Comparison of ENCODE assay signal across 13 cellular contexts in genomic region chr17:28344435-28344901, GRCh38. TPM values are rescaled to one million over a fixed set of nuclear protein-coding genes. Genes with fewer than 3 reads are reported as not detected.
"Had no signal": no experiment of that assay in that cellular context is flagged by ENCODE, and none has a peak within 500 bp of the region (broad histone marks: within the 10 kb centered on the region; RNA-seq: fewer than 3 reads in every experiment).

No MANE protein-coding gene starts in this region.

- DNase-seq: activated CD4-positive, alpha-beta memory T cell treated with anti-CD3 and anti-CD28 coated beads for 36 hours; activated T-cell treated with anti-CD3 and anti-CD28 coated beads, Interleukin-2, amount 50 U/mL, for 72 hours; dorsolateral prefrontal cortex; foreskin fibroblast; left colon; mucosa of descending colon; naive thymus-derived CD8-positive, alpha-beta T cell; nucleus accumbens; SJCRH30; stimulated activated CD4-positive, alpha-beta T cell treated with anti-CD3 and anti-CD28 coated beads, Interleukin-4, amount 100 ng/mL, for 4 hours; T-helper 9 cell had no signal

- H3K9me3 ChIP-seq: esophagus muscularis mucosa, mucosa of descending colon, prostate gland, SJCRH30 had no signal

- H3K4me3 Mint-ChIP-seq: activated CD4-positive, alpha-beta memory T cell treated with anti-CD3 and anti-CD28 coated beads for 36 hours; activated T-cell treated with anti-CD3 and anti-CD28 coated beads, Interleukin-2, amount 50 U/mL, for 72 hours; naive thymus-derived CD8-positive, alpha-beta T cell had no signal

- H3K4me1 ChIP-seq: prostate gland, SJCRH30 had no signal

- H3K27me3 Mint-ChIP-seq: activated CD4-positive, alpha-beta memory T cell treated with anti-CD3 and anti-CD28 coated beads for 36 hours; naive thymus-derived CD8-positive, alpha-beta T cell had no signal

- H3K27me3 ChIP-seq: dorsolateral prefrontal cortex, esophagus muscularis mucosa, SJCRH30 had no signal

- H3K27ac Mint-ChIP-seq: activated CD4-positive, alpha-beta memory T cell treated with anti-CD3 and anti-CD28 coated beads for 36 hours; activated T-cell treated with anti-CD3 and anti-CD28 coated beads, Interleukin-2, amount 50 U/mL, for 72 hours had no signal

- H3K9me3 Mint-ChIP-seq: activated CD4-positive, alpha-beta memory T cell treated with anti-CD3 and anti-CD28 coated beads for 36 hours; activated T-cell treated with anti-CD3 and anti-CD28 coated beads, Interleukin-2, amount 50 U/mL, for 72 hours; naive thymus-derived CD8-positive, alpha-beta T cell had no signal

- H3K27ac ChIP-seq: esophagus muscularis mucosa, prostate gland, SJCRH30 had no signal

- H3K4me3 ChIP-seq: dorsolateral prefrontal cortex, esophagus muscularis mucosa, mucosa of descending colon, prostate gland, SJCRH30 had no signal

RNA-seq across cellular contexts. Expression of gene SEBOX, which starts 20.5 kb away (rescaled TPM):
- total RNA-seq: activated CD4-positive, alpha-beta memory T cell treated with anti-CD3 and anti-CD28 coated beads for 36 hours; activated T-cell treated with anti-CD3 and anti-CD28 coated beads, Interleukin-2, amount 50 U/mL, for 72 hours; dorsolateral prefrontal cortex; esophagus muscularis mucosa; left colon; mucosa of descending colon; naive thymus-derived CD8-positive, alpha-beta T cell; prostate gland; SJCRH30 had no signal
- polyA plus RNA-seq: naive thymus-derived CD8-positive, alpha-beta T cell had no signal
